In genomic region chr18:76495435-76496199, GRCh38 we compare ENCODE assay signal across 1 cellular context.
A peak's percentile ranks its signal among the peaks of the same experiment; 100 is the strongest.
TF ChIP-seq lines count a peak whose summit lies in the region.

No MANE protein-coding gene starts in this region.

TF ChIP-seq in HEK293, 187 proteins besides CTCF, POLR2A, EP300 and RAD21 (continued from another document):
- TF ChIP-seq ZNF501 (tag by site-specific recombination; IDR thresholded peaks at IDR 0.05) (0 out of 2 replicates have a peak, but pooled peaks have one; percentile 21), ZBTB8A (tag by site-specific recombination; IDR thresholded peaks at IDR 0.05) (peak; percentile 58), PATZ1 (tag by site-specific recombination; IDR thresholded peaks at IDR 0.05) (peak; percentile 35; the same call in 1 of the 2 replicates), ZNF175 (tag by site-specific recombination; IDR thresholded peaks at IDR 0.05) (no peak), ZNF394 (tag by site-specific recombination; IDR thresholded peaks at IDR 0.05; ENCODE audit: borderline replicate concordance) (no peak), ZNF529 (tag by site-specific recombination; IDR thresholded peaks at IDR 0.05; ENCODE audit: insufficient replicate concordance) (no peak), ZNF510 (tag by site-specific recombination; IDR thresholded peaks at IDR 0.05; ENCODE audit: insufficient replicate concordance) (no peak), ZNF777 (tag by site-specific recombination; IDR thresholded peaks at IDR 0.05; ENCODE audit: borderline replicate concordance) (peak; percentile 47; the same call in 1 of the 2 replicates), ZBTB1 (tag by site-specific recombination; IDR thresholded peaks at IDR 0.05) (no peak), ZNF2 (tag by site-specific recombination; IDR thresholded peaks at IDR 0.05) (0 out of 2 replicates have a peak, but pooled peaks have one; percentile 27), ZXDB (tag by site-specific recombination; IDR thresholded peaks at IDR 0.05) (peak; percentile 18; the same call in 1 of the 2 replicates), PRDM10 (tag by site-specific recombination; IDR thresholded peaks at IDR 0.05) (peak; percentile 52), ZNF843 (tag by site-specific recombination; IDR thresholded peaks at IDR 0.05) (no peak), SALL2 (tag by site-specific recombination; IDR thresholded peaks at IDR 0.05; ENCODE audit: borderline replicate concordance) (no peak), ZNF692 (tag by site-specific recombination; IDR thresholded peaks at IDR 0.05) (0 out of 2 replicates have a peak, but pooled peaks have one; percentile 9), ZNF223 (tag by site-specific recombination; IDR thresholded peaks at IDR 0.05) (no peak), ZNF776 (tag by site-specific recombination; IDR thresholded peaks at IDR 0.05; ENCODE audit: borderline replicate concordance) (no peak)
TF ChIP-seq in HEK293: peak in this region for 19.
